ENCODE assay signal across 9 cellular contexts in genomic region chr2:122960727-122961641, GRCh38.
A peak's percentile ranks its signal among the peaks of the same experiment; 100 is the strongest.
DNase-seq lines count a peak whose midpoint lies in the region; ATAC-seq and TF ChIP-seq lines count a peak whose summit lies in the region.
"Had no signal": no experiment of that assay in that cellular context is flagged by ENCODE, and none has a peak within 500 bp of the region (broad histone marks: within the 10 kb centered on the region; RNA-seq: fewer than 3 reads in every experiment).

No MANE protein-coding gene starts in this region.

- TF ChIP-seq POLR2A in lower leg skin (IDR thresholded peaks at IDR 0.05): no peak

- intact Hi-C loops in lower leg skin (cut with DNase I; ENCODE audit: low total_unique reads): no loop called here

- peaks cover 14% of the 10 kb centered on the region for H3K4me1 Mint-ChIP-seq in brain

- peak; percentile 68 to 77 for DNase-seq in NCI-H446 (lab: John Stamatoyannopoulos, UW)
- peak; percentile 65 for DNase-seq in skeletal muscle cell (ENCODE audit: low read depth)
- no peak for DNase-seq in lower leg skin (ENCODE audit: low spot score in 2 of 2)
- DNase-seq: activated effector memory CD4-positive, alpha-beta T cell treated with Interleukin-2 at 50 U/mL for 16 hours had no signal

- H3K4me3 Mint-ChIP-seq in brain: no peak overlapping the region

- ATAC-seq in GM18511 (IDR thresholded peaks at IDR 0.05; ENCODE audit: unreplicated experiment) (no peak), HG03108 (IDR thresholded peaks at IDR 0.05; ENCODE audit: unreplicated experiment) (no peak)
- ATAC-seq: sciatic nerve had no signal

- H3K4me3 ChIP-seq in skeletal muscle cell (ENCODE audit: low read depth, low read length) (no peak overlapping the region), lower leg skin (ENCODE audit: low read depth, poor library complexity, severe bottlenecking) (no peak overlapping the region)

- peak overlapping the region in 3 of 5 experiments; percentile 30 to 64 (median 33) for H3K27ac Mint-ChIP-seq in brain

- peaks cover 0 to 4% (median 0%) of the 10 kb centered on the region in 5 experiments for H3K9me3 Mint-ChIP-seq in brain

- peaks cover 3% of the 10 kb centered on the region for H3K27me3 Mint-ChIP-seq in brain

- no peaks in the 10 kb centered on the region for H3K36me3 Mint-ChIP-seq in brain

- peak; percentile 25; the same call in 1 of the 2 replicates for TF ChIP-seq CTCF in LNCAP (IDR thresholded peaks at IDR 0.05)
- TF ChIP-seq CTCF in brain (conservative IDR thresholded peaks at IDR 0.05): no peak
- TF ChIP-seq CTCF in lower leg skin (IDR thresholded peaks at IDR 0.05): no peak

- WGBS in lower leg skin, 2 donors: 37 to 41% methylated on average over 5 of the region's 5 CpGs

Comparison
In these comparisons a context has a peak if more than half of its experiments do, and no peak if none do; other contexts are left out.
1. DNase-seq: peak in NCI-H446 (2 of 2) and skeletal muscle cell (single experiment); none in lower leg skin (0 of 2).